Comparison of ENCODE assay signal across 17 cellular contexts in the genomic region with DNA sequence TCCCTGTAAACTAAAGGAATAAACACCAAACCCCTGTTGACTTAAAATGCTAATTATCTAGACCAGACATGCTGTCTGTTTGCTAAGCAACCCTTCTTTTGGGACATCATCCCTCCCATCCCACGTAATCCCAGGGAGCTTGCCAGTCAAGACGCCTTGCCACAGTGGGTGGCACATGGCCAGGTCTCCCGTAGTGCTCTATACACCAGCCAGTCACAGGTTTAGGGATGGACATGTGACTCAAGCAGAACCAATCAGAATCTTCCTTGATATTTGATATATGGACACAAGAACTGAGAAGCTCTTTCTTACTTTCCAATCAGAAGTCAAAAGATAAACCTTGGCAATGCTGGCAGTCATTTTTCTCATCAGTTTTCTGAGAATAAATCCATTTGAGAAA. TPM values are rescaled to one million over a fixed set of nuclear protein-coding genes. Genes with fewer than 3 reads are reported as not detected.
"Had no signal": no experiment of that assay in that cellular context is flagged by ENCODE, and none has a peak within 500 bp of the region (broad histone marks: within the 10 kb centered on the region; RNA-seq: fewer than 3 reads in every experiment).

No MANE protein-coding gene starts in this region.

- H3K27me3 ChIP-seq: gastroesophageal sphincter, hepatocyte, right atrium auricular region, thyroid gland, uterus had no signal

- H3K27ac Mint-ChIP-seq: activated CD8-positive, alpha-beta memory T cell treated with anti-CD3 and anti-CD28 coated beads, Interleukin-2, amount 10 ng/mL, durations not matched to agents 7 days and 5 days; activated naive CD8-positive, alpha-beta T cell had no signal

- H3K4me1 Mint-ChIP-seq: activated CD8-positive, alpha-beta memory T cell treated with anti-CD3 and anti-CD28 coated beads, Interleukin-2, amount 10 ng/mL, durations not matched to agents 7 days and 5 days; central memory CD8-positive, alpha-beta T cell had no signal

- H3K9me3 ChIP-seq: gastroesophageal sphincter, right atrium auricular region, thyroid gland, uterus had no signal

- H3K27me3 Mint-ChIP-seq: activated naive CD8-positive, alpha-beta T cell; brain had no signal

- ATAC-seq: activated CD8-positive, alpha-beta memory T cell treated with anti-CD3 and anti-CD28 coated beads, Interleukin-2, amount 10 ng/mL, durations not matched to agents 7 days and 5 days; activated T-cell treated with anti-CD3 and anti-CD28 coated beads, Interleukin-2, amount 50 U/mL, for 4 hours; gastroesophageal sphincter had no signal

- H3K4me3 Mint-ChIP-seq: activated CD8-positive, alpha-beta memory T cell treated with anti-CD3 and anti-CD28 coated beads, Interleukin-2, amount 10 ng/mL, durations not matched to agents 7 days and 5 days; activated naive CD8-positive, alpha-beta T cell; activated T-cell treated with anti-CD3 and anti-CD28 coated beads, Interleukin-2, amount 50 U/mL, for 4 hours; brain; central memory CD8-positive, alpha-beta T cell had no signal

- H3K9me3 Mint-ChIP-seq: activated T-cell treated with anti-CD3 and anti-CD28 coated beads, Interleukin-2, amount 50 U/mL, for 4 hours; brain; central memory CD8-positive, alpha-beta T cell had no signal

- H3K27ac ChIP-seq: epithelial cell of prostate, hepatocyte, parathyroid adenoma, right atrium auricular region, thyroid gland, uterus had no signal

- H3K4me3 ChIP-seq: gastroesophageal sphincter, hepatocyte, right atrium auricular region, thyroid gland, uterus had no signal

- H3K36me3 ChIP-seq: gastroesophageal sphincter, right atrium auricular region, thyroid gland, uterus had no signal

- H3K36me3 Mint-ChIP-seq: activated CD8-positive, alpha-beta memory T cell treated with anti-CD3 and anti-CD28 coated beads, Interleukin-2, amount 10 ng/mL, durations not matched to agents 7 days and 5 days; activated naive CD8-positive, alpha-beta T cell had no signal

- DNase-seq: activated CD8-positive, alpha-beta memory T cell treated with anti-CD3 and anti-CD28 coated beads, Interleukin-2, amount 10 ng/mL, durations not matched to agents 7 days and 5 days; activated effector memory CD4-positive, alpha-beta T cell treated with anti-CD3 and anti-CD28 coated beads, Interleukin-2, amount 50 U/mL, for 16 hours; activated T-cell treated with anti-CD3 and anti-CD28 coated beads, Interleukin-2, amount 50 U/mL, for 4 hours; cortex of kidney; effector CD8-positive, alpha-beta T cell; kidney; small intestine; thyroid gland; uterus had no signal

- H3K4me1 ChIP-seq: parathyroid adenoma, thyroid gland, uterus had no signal

RNA-seq across cellular contexts. Expression of gene CNKSR3, which starts 60.0 kb away (rescaled TPM):
- total RNA-seq: activated CD8-positive, alpha-beta memory T cell treated with anti-CD3 and anti-CD28 coated beads, Interleukin-2, amount 10 ng/mL, durations not matched to agents 7 days and 5 days had no signal
